In genomic region chr4:152063301-152064235, GRCh38 we compare ENCODE assay signal across 9 cellular contexts.
DNase-seq lines count a peak whose midpoint lies in the region; ATAC-seq and TF ChIP-seq lines count a peak whose summit lies in the region.
"Had no signal": no experiment of that assay in that cellular context is flagged by ENCODE, and none has a peak within 500 bp of the region (broad histone marks: within the 10 kb centered on the region; RNA-seq: fewer than 3 reads in every experiment).

No MANE protein-coding gene starts in this region.

- peaks cover 30% of the 10 kb centered on the region for H3K4me1 Mint-ChIP-seq in T-helper 1 cell treated with Interleukin-12 subunit alpha and Interleukin-12 subunit beta and Interleukin-4 antibody, amounts not matched to agents 30 μg/mL and 1 μg/mL, for 36 hours (ENCODE audit: low read depth)

- TF ChIP-seq POLR2A in esophagus muscularis mucosa (IDR thresholded peaks at IDR 0.05; ENCODE audit: low read depth): no peak

- H3K9me3 ChIP-seq in Loucy (ENCODE audit: insufficient read depth, low read depth, low read length) (no peaks in the 10 kb centered on the region), esophagus muscularis mucosa (no peaks in the 10 kb centered on the region)

- no peak for TF ChIP-seq EP300 in esophagus muscularis mucosa (IDR thresholded peaks at IDR 0.05)

- H3K4me2 ChIP-seq in Loucy (ENCODE audit: low read depth, low read length, poor library complexity, severe bottlenecking): no peak overlapping the region

- TF ChIP-seq CTCF in Loucy (conservative IDR thresholded peaks at IDR 0.05; ENCODE audit: low read length): peak; percentile 41; the same call in 1 of the 2 replicates
- TF ChIP-seq CTCF in foreskin fibroblast (IDR thresholded peaks at IDR 0.05; ENCODE audit: low read depth, low read length): peak; percentile 26
- TF ChIP-seq CTCF in GM13976 (IDR thresholded peaks at IDR 0.05; ENCODE audit: borderline replicate concordance, control extremely low read depth, extremely low read depth, insufficient read depth, missing control alignments): no peak
- TF ChIP-seq CTCF in esophagus muscularis mucosa (IDR thresholded peaks at IDR 0.05): no peak

- H3K4me3 ChIP-seq in Loucy (ENCODE audit: low read length, poor library complexity, severe bottlenecking): no peak overlapping the region
- no peak overlapping the region for H3K4me3 ChIP-seq in foreskin fibroblast (ENCODE audit: low read depth in 1 of 2, low read length in 2 of 2)
- H3K4me3 ChIP-seq in esophagus muscularis mucosa: no peak overlapping the region

- ATAC-seq in GM18502 (IDR thresholded peaks at IDR 0.05; ENCODE audit: poor library complexity, unreplicated experiment) (no peak), HG02981 (IDR thresholded peaks at IDR 0.05; ENCODE audit: unreplicated experiment) (no peak)
- ATAC-seq: activated CD4-positive, CD25-positive, alpha-beta regulatory T cell treated with anti-CD3 and anti-CD28 coated beads, Interleukin-2, amount 50 U/mL, for 24 hours had no signal

- intact Hi-C loops in esophagus muscularis mucosa (cut with DNase I): no loop called here

- H3K27me3 Mint-ChIP-seq in T-helper 1 cell treated with Interleukin-12 subunit alpha and Interleukin-12 subunit beta and Interleukin-4 antibody, amounts not matched to agents 30 μg/mL and 1 μg/mL, for 36 hours (ENCODE audit: low read depth): peaks cover 11% of the 10 kb centered on the region

- H3K9me2 ChIP-seq in Loucy (replicated peaks; ENCODE audit: low read depth, low read length): no peaks in the 10 kb centered on the region

- H3K27me3 ChIP-seq in Loucy (ENCODE audit: insufficient read depth, low read length, poor library complexity, severe bottlenecking) (no peaks in the 10 kb centered on the region), esophagus muscularis mucosa (no peaks in the 10 kb centered on the region)

- no peak overlapping the region for H3K27ac Mint-ChIP-seq in T-helper 1 cell treated with Interleukin-12 subunit alpha and Interleukin-12 subunit beta and Interleukin-4 antibody, amounts not matched to agents 30 μg/mL and 1 μg/mL, for 36 hours

- H3F3A ChIP-seq in Loucy (ENCODE audit: low read depth): no peaks in the 10 kb centered on the region

- H3K9me3 Mint-ChIP-seq in T-helper 1 cell treated with Interleukin-12 subunit alpha and Interleukin-12 subunit beta and Interleukin-4 antibody, amounts not matched to agents 30 μg/mL and 1 μg/mL, for 36 hours: peaks cover 12% of the 10 kb centered on the region

- H3K36me3 Mint-ChIP-seq in T-helper 1 cell treated with Interleukin-12 subunit alpha and Interleukin-12 subunit beta and Interleukin-4 antibody, amounts not matched to agents 30 μg/mL and 1 μg/mL, for 36 hours (ENCODE audit: low read depth): peaks cover 4% of the 10 kb centered on the region

- H3K79me2 ChIP-seq in Loucy (ENCODE audit: insufficient read depth, low read length): no peaks in the 10 kb centered on the region

- H3K36me3 ChIP-seq in Loucy (ENCODE audit: insufficient read depth, low read length): no peaks in the 10 kb centered on the region
- H3K36me3 ChIP-seq in esophagus muscularis mucosa: no peaks in the 10 kb centered on the region

- H3K27ac ChIP-seq in esophagus muscularis mucosa (replicated peaks in 1 of 4): no peak overlapping the region

- H3K4me1 ChIP-seq in Loucy (ENCODE audit: insufficient read depth, low read length, poor library complexity, severe bottlenecking) (peaks cover 27% of the 10 kb centered on the region), esophagus muscularis mucosa (peaks cover 4 to 23% (median 16%) of the 10 kb centered on the region in 4 donors)

- H3K9ac ChIP-seq in Loucy (ENCODE audit: low read depth, low read length, poor library complexity, severe bottlenecking): no peak overlapping the region

- H2AFZ ChIP-seq in Loucy (ENCODE audit: low read length): peak overlapping the region; percentile 22; the same call in 1 of the 2 replicates

- peak; percentile 75 for DNase-seq in AG20443 (ENCODE audit: low spot score)
- no peak for DNase-seq in foreskin fibroblast
- DNase-seq in GM13976 (ENCODE audit: low spot score): no peak
- no peak for DNase-seq in esophagus muscularis mucosa (ENCODE audit: extremely low spot score)

- H4K20me1 ChIP-seq in Loucy (ENCODE audit: insufficient read depth, low read length, poor library complexity, severe bottlenecking): no peaks in the 10 kb centered on the region

- WGBS in esophagus muscularis mucosa: 70% methylated on average over 13 of the region's 13 CpGs

- in situ Hi-C loops in GM13976 (cut with MboI; ENCODE audit: low sequenced_read_pairs, unreplicated experiment): no loop called here

- peak overlapping the region; percentile 25 for H3K4me3 Mint-ChIP-seq in T-helper 1 cell treated with Interleukin-12 subunit alpha and Interleukin-12 subunit beta and Interleukin-4 antibody, amounts not matched to agents 30 μg/mL and 1 μg/mL, for 36 hours

Comparison
In these comparisons a context has a peak if more than half of its experiments do, and no peak if none do; other contexts are left out.
1. CTCF ChIP-seq: peak in Loucy (single experiment) and foreskin fibroblast (single experiment); none in GM13976 (single experiment) and esophagus muscularis mucosa (0 of 3).